19 cellular contexts compared by ENCODE assay signal in the genomic region with DNA sequence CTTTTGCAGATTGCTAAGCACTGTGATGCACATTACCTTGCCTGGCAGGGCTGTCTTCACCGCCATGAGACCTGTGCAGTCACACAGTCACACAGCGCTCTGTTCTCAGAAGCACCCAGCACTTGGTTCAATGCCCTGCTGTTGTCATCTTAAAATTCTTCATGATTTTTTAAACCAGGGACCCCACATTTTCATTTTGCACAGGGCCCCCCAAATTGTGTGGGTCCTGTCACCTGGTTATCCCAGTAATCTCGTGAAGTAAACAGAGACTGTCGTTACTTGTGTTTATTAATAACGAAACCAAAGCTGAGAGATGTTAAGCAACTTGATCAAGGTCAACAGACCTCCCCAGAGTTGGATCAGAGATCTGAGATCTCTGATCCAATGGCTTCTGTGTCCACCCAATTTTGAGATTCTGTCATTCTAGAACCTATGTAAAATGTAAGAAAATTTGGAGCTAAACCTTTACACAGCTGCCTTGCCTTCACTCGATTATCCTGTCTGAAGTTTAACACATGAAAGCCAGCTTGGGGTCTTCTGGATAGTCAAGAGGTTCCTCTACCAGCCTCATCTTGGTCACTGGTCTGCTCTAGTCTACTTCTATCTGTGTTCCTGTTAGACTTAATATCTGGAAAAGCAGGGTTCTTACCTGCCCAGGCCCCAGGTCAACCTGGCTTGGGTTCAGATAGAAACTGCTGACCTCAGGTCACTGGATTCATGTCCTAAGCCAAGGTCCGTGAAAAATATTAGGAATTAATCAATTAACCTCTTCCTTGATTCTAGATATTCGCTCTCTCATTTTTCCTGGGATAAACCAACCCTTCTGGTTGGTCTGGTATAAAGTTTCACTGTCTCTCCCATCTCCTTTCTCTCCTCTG. TPM values are rescaled to one million over a fixed set of nuclear protein-coding genes. Genes with fewer than 3 reads are reported as not detected.
DNase-seq lines count a peak whose midpoint lies in the region; ATAC-seq and TF ChIP-seq lines count a peak whose summit lies in the region.
"Had no signal": no experiment of that assay in that cellular context is flagged by ENCODE, and none has a peak within 500 bp of the region (broad histone marks: within the 10 kb centered on the region; RNA-seq: fewer than 3 reads in every experiment).

No MANE protein-coding gene starts in this region.

- H3K4me3 Mint-ChIP-seq in activated CD4-positive, alpha-beta T cell treated with anti-CD3 and anti-CD28 coated beads for 36 hours, result no peak overlapping the region
- peak overlapping the region; percentile 70 for H3K4me3 Mint-ChIP-seq in activated T-helper 17 cell treated with anti-CD3 and anti-CD28 coated beads, Interleukin-2, amount 50 U/mL, for 72 hours
- peak overlapping the region; percentile 83 for H3K4me3 Mint-ChIP-seq in natural killer cell treated with Interleukin-12 subunit alpha and Interleukin-12 subunit beta and Interleukin-15 and Interleukin-18, amount 100 ng/mL, for 72 hours

- peak; percentile 69 for ATAC-seq in activated CD4-positive, alpha-beta T cell treated with anti-CD3 and anti-CD28 coated beads for 36 hours
- peak; percentile 40 for ATAC-seq in GM21390 (IDR thresholded peaks at IDR 0.05; ENCODE audit: unreplicated experiment)
- peak; percentile 67 for ATAC-seq in activated T-helper 17 cell treated with anti-CD3 and anti-CD28 coated beads, Interleukin-2, amount 50 U/mL, for 72 hours (replicated peaks)
- ATAC-seq in natural killer cell treated with Interleukin-12 subunit alpha and Interleukin-12 subunit beta and Interleukin-15 and Interleukin-18, amount 100 ng/mL, for 72 hours, result peak; percentile 75 to 76
- ATAC-seq: esophagus mucosa; stimulated activated naive CD8-positive, alpha-beta T cell treated with anti-CD3 and anti-CD28 coated beads, Interleukin-15, amount 100 ng/mL, for 72 hours had no signal

- no peaks in the 10 kb centered on the region for H3K9me3 Mint-ChIP-seq in activated CD4-positive, alpha-beta T cell treated with anti-CD3 and anti-CD28 coated beads for 36 hours (ENCODE audit: low read depth)
- no peaks in the 10 kb centered on the region for H3K9me3 Mint-ChIP-seq in activated T-helper 17 cell treated with anti-CD3 and anti-CD28 coated beads, Interleukin-2, amount 50 U/mL, for 72 hours
- H3K9me3 Mint-ChIP-seq in natural killer cell treated with Interleukin-12 subunit alpha and Interleukin-12 subunit beta and Interleukin-15 and Interleukin-18, amount 100 ng/mL, for 72 hours, result peaks cover 3% of the 10 kb centered on the region
- H3K9me3 Mint-ChIP-seq: stimulated activated naive CD8-positive, alpha-beta T cell treated with anti-CD3 and anti-CD28 coated beads, Interleukin-15, amount 100 ng/mL, for 72 hours had no signal

- peak overlapping the region; percentile 5 for H3K27ac Mint-ChIP-seq in activated CD4-positive, alpha-beta T cell treated with anti-CD3 and anti-CD28 coated beads for 36 hours
- H3K27ac Mint-ChIP-seq in activated T-helper 17 cell treated with anti-CD3 and anti-CD28 coated beads, Interleukin-2, amount 50 U/mL, for 72 hours, result peak overlapping the region; percentile 73
- peak overlapping the region; percentile 52 to 75 for H3K27ac Mint-ChIP-seq in natural killer cell treated with Interleukin-12 subunit alpha and Interleukin-12 subunit beta and Interleukin-15 and Interleukin-18, amount 100 ng/mL, for 72 hours
- H3K27ac Mint-ChIP-seq: stimulated activated naive CD8-positive, alpha-beta T cell treated with anti-CD3 and anti-CD28 coated beads, Interleukin-15, amount 100 ng/mL, for 72 hours had no signal

- peaks cover 1% of the 10 kb centered on the region for H3K27me3 Mint-ChIP-seq in activated CD4-positive, alpha-beta T cell treated with anti-CD3 and anti-CD28 coated beads for 36 hours
- H3K27me3 Mint-ChIP-seq in activated T-helper 17 cell treated with anti-CD3 and anti-CD28 coated beads, Interleukin-2, amount 50 U/mL, for 72 hours, result no peaks in the 10 kb centered on the region
- H3K27me3 Mint-ChIP-seq in natural killer cell treated with Interleukin-12 subunit alpha and Interleukin-12 subunit beta and Interleukin-15 and Interleukin-18, amount 100 ng/mL, for 72 hours, result no peaks in the 10 kb centered on the region
- H3K27me3 Mint-ChIP-seq: stimulated activated naive CD8-positive, alpha-beta T cell treated with anti-CD3 and anti-CD28 coated beads, Interleukin-15, amount 100 ng/mL, for 72 hours had no signal

- H3K79me2 ChIP-seq in hepatocyte, result no peaks in the 10 kb centered on the region

- 89% methylated on average over 8 of the region's 8 CpGs for WGBS in hepatocyte (ENCODE audit: low lambda C conversion rate, missing lambda C conversion rate)

- POLR2A ChIA-PET in activated CD4-positive, alpha-beta T cell treated with anti-CD3 and anti-CD28 coated beads for 36 hours (lab: Charles Lee), result no interaction called here

- H3K9me2 ChIP-seq in hepatocyte (replicated peaks; ENCODE audit: insufficient read depth), result no peaks in the 10 kb centered on the region
- H3K9me2 ChIP-seq: SK-N-SH had no signal

- no peak overlapping the region for H3K27ac ChIP-seq in hepatocyte
- no peak overlapping the region for H3K27ac ChIP-seq in dorsolateral prefrontal cortex
- H3K27ac ChIP-seq: C4-2B, coronary artery, VCaP had no signal

- peaks cover 42% of the 10 kb centered on the region for H3K4me1 Mint-ChIP-seq in activated CD4-positive, alpha-beta T cell treated with anti-CD3 and anti-CD28 coated beads for 36 hours
- peaks cover 47% of the 10 kb centered on the region for H3K4me1 Mint-ChIP-seq in activated T-helper 17 cell treated with anti-CD3 and anti-CD28 coated beads, Interleukin-2, amount 50 U/mL, for 72 hours
- H3K4me1 Mint-ChIP-seq in natural killer cell treated with Interleukin-12 subunit alpha and Interleukin-12 subunit beta and Interleukin-15 and Interleukin-18, amount 100 ng/mL, for 72 hours (ENCODE audit: low read depth in 2 of 2), result peaks cover 38 to 53% of the 10 kb centered on the region in 2 donors

- no peaks in the 10 kb centered on the region for H4K20me1 ChIP-seq in hepatocyte (ENCODE audit: insufficient read depth, poor library complexity, severe bottlenecking)

- H3K27me3 ChIP-seq in hepatocyte (no peaks in the 10 kb centered on the region), dorsolateral prefrontal cortex (no peaks in the 10 kb centered on the region)

- no peak overlapping the region for H2AFZ ChIP-seq in hepatocyte

- H3K9me3 ChIP-seq in hepatocyte (ENCODE audit: low read depth), result no peaks in the 10 kb centered on the region
- H3K9me3 ChIP-seq: mucosa of descending colon, SK-N-SH had no signal

- TF ChIP-seq CTCF in hepatocyte (IDR thresholded peaks at IDR 0.05; ENCODE audit: poor library complexity) (no peak), dorsolateral prefrontal cortex (IDR thresholded peaks at IDR 0.05 in 54 of 56, conservative IDR thresholded peaks at IDR 0.05 in 2 of 56; ENCODE audit: low read depth in 1 of 56, partially characterized antibody in 56 of 56) (no peak)

- no peak overlapping the region for H3K4me2 ChIP-seq in hepatocyte
- H3K4me2 ChIP-seq: SK-N-SH had no signal

- H3K4me3 ChIP-seq in hepatocyte (no peak overlapping the region), dorsolateral prefrontal cortex (no peak overlapping the region)
- H3K4me3 ChIP-seq: coronary artery, mucosa of descending colon had no signal

- DNase-seq in activated CD4-positive, alpha-beta T cell treated with anti-CD3 and anti-CD28 coated beads for 36 hours, result peak; percentile 31
- DNase-seq in activated CD4-positive, alpha-beta T cell treated with anti-CD3 and anti-CD28 coated beads, Interleukin-2, amount 50 U/mL, for 1 hour, result no peak
- DNase-seq in natural killer cell treated with Interleukin-12 subunit alpha and Interleukin-12 subunit beta and Interleukin-15 and Interleukin-18, amount 100 ng/mL, for 72 hours (ENCODE audit: low spot score), result no peak
- no peak for DNase-seq in hepatocyte (ENCODE audit: low spot score)
- DNase-seq in dorsolateral prefrontal cortex, result no peak
- DNase-seq in NCI-H1436 (lab: John Stamatoyannopoulos, UW), result no peak
- DNase-seq: 8988T; anterior cingulate cortex; mucosa of descending colon; NCI-H1930; NCI-H510A; SK-N-SH; stimulated activated naive CD8-positive, alpha-beta T cell treated with anti-CD3 and anti-CD28 coated beads, Interleukin-15, amount 100 ng/mL, for 72 hours had no signal

- no peaks in the 10 kb centered on the region for H3K36me3 Mint-ChIP-seq in activated CD4-positive, alpha-beta T cell treated with anti-CD3 and anti-CD28 coated beads for 36 hours (ENCODE audit: low read depth)
- H3K36me3 Mint-ChIP-seq in activated T-helper 17 cell treated with anti-CD3 and anti-CD28 coated beads, Interleukin-2, amount 50 U/mL, for 72 hours (ENCODE audit: low read depth), result no peaks in the 10 kb centered on the region
- no peaks in the 10 kb centered on the region for H3K36me3 Mint-ChIP-seq in natural killer cell treated with Interleukin-12 subunit alpha and Interleukin-12 subunit beta and Interleukin-15 and Interleukin-18, amount 100 ng/mL, for 72 hours

- peaks cover 4% of the 10 kb centered on the region for H3K4me1 ChIP-seq in hepatocyte (ENCODE audit: insufficient read depth)

- intact Hi-C loops in activated CD4-positive, alpha-beta T cell treated with anti-CD3 and anti-CD28 coated beads for 36 hours (cut with DNase I, micrococcal nuclease), result no loop called here
- intact Hi-C loops in dorsolateral prefrontal cortex (cut with DNase I), result loop anchor here in 1 of 2 donors (10.0 kb wide), 1 partner anchor 54 kb away; no protein-coding TSS in a partner anchor

- CTCF ChIA-PET in activated CD4-positive, alpha-beta T cell treated with anti-CD3 and anti-CD28 coated beads for 36 hours (lab: Charles Lee), result no interaction called here

- H3K36me3 ChIP-seq in hepatocyte (replicated peaks; ENCODE audit: insufficient read depth, low read depth), result no peaks in the 10 kb centered on the region

RNA-seq across cellular contexts. Expression of gene TTC39C, which starts 13.7 kb away (rescaled TPM):
- total RNA-seq in activated CD4-positive, alpha-beta T cell treated with anti-CD3 and anti-CD28 coated beads for 36 hours, result 10 to 100 TPM; 22.2 to 28.6 TPM
- 10 to 100 TPM; 59.6 to 76.7 TPM for total RNA-seq in activated T-helper 17 cell treated with anti-CD3 and anti-CD28 coated beads, Interleukin-2, amount 50 U/mL, for 72 hours
- total RNA-seq in natural killer cell treated with Interleukin-12 subunit alpha and Interleukin-12 subunit beta and Interleukin-15 and Interleukin-18, amount 100 ng/mL, for 72 hours, result 10 to 100 TPM; 54.8 to 69.7 TPM
- total RNA-seq in hepatocyte (36.7 and 41.6 TPM in 2 replicates), dorsolateral prefrontal cortex (10 to 100 TPM; 15.1 to 55.8 (median 34.2) TPM)
- 17.2 and 23.9 TPM in 2 replicates for polyA plus RNA-seq in hepatocyte

Comparison
In these comparisons a context has a peak if more than half of its experiments do, and no peak if none do; other contexts are left out.
1. H3K27ac Mint-ChIP-seq: peak in every context shown above with its lines; median percentile 73 in activated T-helper 17 cell treated with anti-CD3 and anti-CD28 coated beads, Interleukin-2, amount 50 U/mL, for 72 hours; 64 in natural killer cell treated with Interleukin-12 subunit alpha and Interleukin-12 subunit beta and Interleukin-15 and Interleukin-18, amount 100 ng/mL, for 72 hours; 5 in activated CD4-positive, alpha-beta T cell treated with anti-CD3 and anti-CD28 coated beads for 36 hours.